ENCODE assay signal across 12 cellular contexts in the genomic region with DNA sequence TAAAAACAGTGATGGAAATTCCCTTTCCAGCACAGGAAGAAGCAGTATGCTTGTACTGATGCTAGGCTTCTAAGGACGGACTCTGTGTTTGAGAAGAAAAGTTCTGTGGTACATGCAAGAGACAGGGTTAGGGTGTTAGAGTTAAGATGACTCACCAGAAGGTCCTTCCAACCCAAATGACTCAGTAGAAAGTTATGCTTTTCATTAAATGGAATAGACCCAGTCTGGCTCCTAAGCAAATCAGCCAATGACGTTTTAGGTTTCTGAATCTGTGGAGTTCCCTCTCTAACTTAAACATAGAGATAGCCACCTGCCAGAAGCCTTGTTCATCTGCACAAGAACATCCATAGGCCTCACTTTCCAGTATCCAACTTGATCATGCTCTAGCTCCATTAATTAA. TPM values are rescaled to one million over a fixed set of nuclear protein-coding genes. Genes with fewer than 3 reads are reported as not detected.
DNase-seq lines count a peak whose midpoint lies in the region; ATAC-seq and TF ChIP-seq lines count a peak whose summit lies in the region.
"Had no signal": no experiment of that assay in that cellular context is flagged by ENCODE, and none has a peak within 500 bp of the region (broad histone marks: within the 10 kb centered on the region; RNA-seq: fewer than 3 reads in every experiment).

No MANE protein-coding gene starts in this region.

- ATAC-seq in heart left ventricle (peak in 3 of 4 donors; percentile 40 to 67 (median 56)), upper lobe of left lung (ENCODE audit: low FRiP score in 2 of 2) (peak; percentile 46 to 64), HG02588 (IDR thresholded peaks at IDR 0.05; ENCODE audit: unreplicated experiment) (no peak)

- H3K27ac ChIP-seq in heart left ventricle (no peak overlapping the region), SJCRH30 (peak overlapping the region; percentile 50), upper lobe of left lung (no peak overlapping the region), caudate nucleus (ENCODE audit: low read depth, low read length) (no peak overlapping the region)
- H3K27ac ChIP-seq: neural progenitor cell had no signal

- no peak for TF ChIP-seq EP300 in upper lobe of left lung (IDR thresholded peaks at IDR 0.05)

- H3K36me3 ChIP-seq in heart left ventricle (no peaks in the 10 kb centered on the region), SJCRH30 (no peaks in the 10 kb centered on the region), upper lobe of left lung (no peaks in the 10 kb centered on the region)
- H3K36me3 ChIP-seq: neural progenitor cell had no signal

- H3K9me3 ChIP-seq in heart left ventricle (no peaks in the 10 kb centered on the region), SJCRH30 (replicated peaks) (no peaks in the 10 kb centered on the region), upper lobe of left lung (no peaks in the 10 kb centered on the region)
- H3K9me3 ChIP-seq: esophagus squamous epithelium had no signal

- TF ChIP-seq CTCF in heart left ventricle (IDR thresholded peaks at IDR 0.05): no peak
- TF ChIP-seq CTCF in fibroblast of the aortic adventitia (IDR thresholded peaks at IDR 0.05; ENCODE audit: insufficient read depth, low read length): no peak
- TF ChIP-seq CTCF in upper lobe of left lung (IDR thresholded peaks at IDR 0.05): no peak

- H3K4me3 ChIP-seq in heart left ventricle (no peak overlapping the region), SJCRH30 (no peak overlapping the region), fibroblast of the aortic adventitia (ENCODE audit: low read depth, low read length) (no peak overlapping the region), upper lobe of left lung (no peak overlapping the region)
- H3K4me3 ChIP-seq: neural progenitor cell had no signal

- intact Hi-C loops in heart left ventricle (cut with DNase I): loop anchor here in 2 of 10 donors (10.0 kb wide), 1 partner anchor 908 kb away; no protein-coding TSS in a partner anchor
- intact Hi-C loops in cardiac septum (cut with DNase I): no loop called here

- 46 to 61% (median 50%) methylated on average over 2 of the region's 2 CpGs for WGBS in heart left ventricle, 4 donors
- WGBS in upper lobe of left lung, 2 donors: 43 to 59% methylated on average over 2 of the region's 2 CpGs

- DNase-seq in heart left ventricle: no peak
- no peak for DNase-seq in cardiac septum (ENCODE audit: low spot score)
- DNase-seq in SJCRH30: peak; percentile 40 to 72
- DNase-seq in fibroblast of the aortic adventitia (ENCODE audit: low read depth): peak; percentile 98
- no peak for DNase-seq in upper lobe of left lung
- DNase-seq in caudate nucleus (lab: John Stamatoyannopoulos, UW): no peak
- DNase-seq in stimulated activated CD4-positive, alpha-beta T cell treated with anti-CD3 and anti-CD28 coated beads, Interleukin-4, amount 100 ng/mL, for 4 hours: no peak
- DNase-seq: esophagus squamous epithelium had no signal

- peaks cover 0 to 24% (median 14%) of the 10 kb centered on the region in 12 donors for H3K4me1 ChIP-seq in heart left ventricle
- H3K4me1 ChIP-seq in SJCRH30: peaks cover 36% of the 10 kb centered on the region
- peaks cover 21 to 30% (median 23%) of the 10 kb centered on the region in 4 donors for H3K4me1 ChIP-seq in upper lobe of left lung

- TF ChIP-seq POLR2A in heart left ventricle (IDR thresholded peaks at IDR 0.05) (no peak), upper lobe of left lung (IDR thresholded peaks at IDR 0.05) (no peak)

- peaks cover 0 to 72% (median 46%) of the 10 kb centered on the region in 9 donors for H3K27me3 ChIP-seq in heart left ventricle
- no peaks in the 10 kb centered on the region for H3K27me3 ChIP-seq in SJCRH30
- H3K27me3 ChIP-seq in upper lobe of left lung: peaks cover 0 to 24% (median 15%) of the 10 kb centered on the region in 4 donors

RNA-seq across cellular contexts. Expression of gene PTHLH, which starts 5.7 kb away (rescaled TPM):
- 1 to 10 TPM in 5 of 9 donors, under 1 TPM in 4; 0.25 to 3.7 (median 1.1) TPM for total RNA-seq in heart left ventricle
- 1 to 10 TPM in 1 of 2 donors, under 1 TPM in 1; 0.53 to 1.4 TPM for polyA plus RNA-seq in heart left ventricle
- total RNA-seq in cardiac septum: 1.9 TPM
- total RNA-seq in SJCRH30 (2014; rRNA removed; shearing (Covaris generic)): 3.5 and 3.6 TPM in 2 replicates
- 1.6 and 4.3 TPM in 2 replicates for total RNA-seq in fibroblast of the aortic adventitia (ENCODE audit: low replicate concordance)
- total RNA-seq in upper lobe of left lung: 1 to 10 TPM in 2 of 6 donors, under 1 TPM in 1, not detected in 3; 0.44 to 2.9 (median 2.0) TPM
- total RNA-seq: OCI-LY7 had no signal
- polyA plus RNA-seq: CD14-positive monocyte had no signal

Comparison
In these comparisons a context has a peak if more than half of its experiments do, and no peak if none do; other contexts are left out.
1. DNase-seq: peak in SJCRH30 (2 of 2) and fibroblast of the aortic adventitia (single experiment); none in heart left ventricle (0 of 5), cardiac septum (single experiment), upper lobe of left lung (0 of 2), caudate nucleus (0 of 61) and stimulated activated CD4-positive, alpha-beta T cell treated with anti-CD3 and anti-CD28 coated beads, Interleukin-4, amount 100 ng/mL, for 4 hours (0 of 2).